Comparison of ENCODE assay signal across 8 cellular contexts in the genomic region with DNA sequence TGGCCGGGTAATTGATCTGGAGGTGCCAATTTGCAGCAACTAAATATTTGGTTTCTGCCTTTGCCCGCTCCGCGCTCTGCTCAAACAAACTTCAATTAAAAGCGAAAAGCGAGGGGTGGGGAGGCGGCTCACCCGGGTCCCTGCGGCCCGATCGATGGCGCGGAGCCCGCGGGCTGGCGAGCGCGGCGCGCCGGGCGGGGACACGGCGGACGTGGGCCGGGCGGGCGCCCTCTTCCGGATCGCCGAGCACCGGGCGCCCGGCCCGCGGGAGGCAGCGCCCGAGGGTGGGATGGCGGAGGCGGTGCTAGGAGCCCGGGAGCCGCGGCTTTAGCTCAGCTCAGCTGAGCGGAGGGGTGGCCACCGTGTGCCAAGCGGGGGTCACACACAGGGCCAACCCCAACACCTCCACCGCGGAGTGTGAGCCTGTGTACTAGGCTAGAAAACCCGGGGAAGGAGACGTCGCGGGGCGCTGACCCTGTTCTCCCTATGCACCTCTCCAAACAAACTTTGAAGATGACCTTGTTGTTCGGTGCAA. TPM values are rescaled to one million over a fixed set of nuclear protein-coding genes. Genes with fewer than 3 reads are reported as not detected.
DNase-seq lines count a peak whose midpoint lies in the region; ATAC-seq and TF ChIP-seq lines count a peak whose summit lies in the region.

No MANE protein-coding gene starts in this region.

- H3K27me3 Mint-ChIP-seq in central memory CD8-positive, alpha-beta T cell: peaks cover 53% of the 10 kb centered on the region

- H3K9me3 ChIP-seq in left lung: no peaks in the 10 kb centered on the region

- H3K36me3 ChIP-seq in GM06990 (ENCODE audit: control insufficient read depth, insufficient read depth, low read length) (peaks cover 5% of the 10 kb centered on the region), left lung (peaks cover 0 to 5% of the 10 kb centered on the region in 2 donors)

- intact Hi-C loops in left lung (cut with DNase I): loop anchor here (10.0 kb wide), 2 partner anchors 104 to 244 kb away; a partner anchor contains a TSS

- peaks cover 26% of the 10 kb centered on the region for H3K4me1 Mint-ChIP-seq in central memory CD8-positive, alpha-beta T cell

- DNase-seq in GM06990 (ENCODE audit: extremely low read depth, insufficient read length) (peak; percentile 60), M059J (ENCODE audit: low read depth) (peak; percentile 49), UCSD-AML1 (lab: John Stamatoyannopoulos, UW; ENCODE audit: unreplicated experiment) (peak; percentile 58), left lung (peak; percentile 38 to 87), cerebellar nuclear complex (lab: John Stamatoyannopoulos, UW) (no peak)
- DNase-seq in central memory CD8-positive, alpha-beta T cell (ENCODE audit: low spot score in 2 of 2): no peak
- peak in 2 of 3 experiments; percentile 12 to 46 for DNase-seq in stimulated activated CD4-positive, alpha-beta T cell treated with anti-CD3 and anti-CD28 coated beads, TNF-alpha, amount 100 ng/mL, for 24 hours (ENCODE audit: low read depth in 3 of 3)

- peaks cover 6% of the 10 kb centered on the region for H3K36me3 Mint-ChIP-seq in central memory CD8-positive, alpha-beta T cell (ENCODE audit: insufficient read depth)

- peak; percentile 56 for ATAC-seq in central memory CD8-positive, alpha-beta T cell (replicated peaks; ENCODE audit: extremely low read depth, poor library complexity, severe bottlenecking)
- ATAC-seq in left lung (peak; percentile 74), GM19023 (IDR thresholded peaks at IDR 0.05; ENCODE audit: unreplicated experiment) (no peak)

- H3K27ac ChIP-seq in left lung: no peak overlapping the region

- TF ChIP-seq CTCF in GM06990 (IDR thresholded peaks at IDR 0.05; ENCODE audit: insufficient read depth, low read length, poor library complexity, severe bottlenecking) (peak; percentile 7), left lung (IDR thresholded peaks at IDR 0.05) (peak; percentile 25 to 31)

- peaks cover 14 to 32% of the 10 kb centered on the region in 2 donors for H3K4me1 ChIP-seq in left lung

- peak overlapping the region; percentile 85 for H3K4me3 Mint-ChIP-seq in central memory CD8-positive, alpha-beta T cell

- H3K9me3 Mint-ChIP-seq in central memory CD8-positive, alpha-beta T cell: no peaks in the 10 kb centered on the region

- H3K4me3 ChIP-seq in GM06990 (replicated peaks; ENCODE audit: low read depth, low read length) (peak overlapping the region; percentile 60), left lung (peak overlapping the region; percentile 31 to 41)

- H3K27me3 ChIP-seq in GM06990 (replicated peaks; ENCODE audit: control insufficient read depth, insufficient read depth, low read length) (peaks cover 2% of the 10 kb centered on the region), left lung (peaks cover 0 to 55% of the 10 kb centered on the region in 2 donors)

- peak overlapping the region; percentile 76 for H3K27ac Mint-ChIP-seq in central memory CD8-positive, alpha-beta T cell (ENCODE audit: low read depth)

RNA-seq across cellular contexts. Expression of a gene that starts 32.2 kb away (rescaled TPM):
- total RNA-seq in M059J (2014; rRNA removed; shearing (Covaris generic)): 19.2 and 22.2 TPM in 2 replicates
- total RNA-seq in left lung: 10 to 100 TPM; 20.5 to 30.8 TPM

RNA-seq across cellular contexts. Expression of a gene that starts 41.9 kb away (rescaled TPM):
- 83.4 and 95.0 TPM in 2 replicates for total RNA-seq in M059J (2014; rRNA removed; shearing (Covaris generic))
- total RNA-seq in left lung: 100 to 1,000 TPM; 123 to 129 TPM

RNA-seq across cellular contexts. Expression of a gene that starts 51.1 kb away (rescaled TPM):
- total RNA-seq in M059J (2014; rRNA removed; shearing (Covaris generic)): 14.7 and 21.4 TPM in 2 replicates
- under 1 TPM in 1 of 2 donors, not detected in 1; 0.70 TPM for total RNA-seq in left lung

Comparison
In these comparisons a context has a peak if more than half of its experiments do, and no peak if none do; other contexts are left out.
1. DNase-seq: peak in GM06990 (single experiment), M059J (single experiment), UCSD-AML1 (single experiment), left lung (2 of 2) and stimulated activated CD4-positive, alpha-beta T cell treated with anti-CD3 and anti-CD28 coated beads, TNF-alpha, amount 100 ng/mL, for 24 hours (2 of 3); none in central memory CD8-positive, alpha-beta T cell (0 of 2) and cerebellar nuclear complex (0 of 2).